In genomic region chr16:69566437-69567030, GRCh38 we compare ENCODE assay signal across 1 cellular context.
TF ChIP-seq lines count a peak whose summit lies in the region.

No MANE protein-coding gene starts in this region.

TF ChIP-seq in K562, 482 proteins besides CTCF, POLR2A, EP300 and RAD21 (continued from another document and continues in another):
- TF ChIP-seq, protein P1, sequence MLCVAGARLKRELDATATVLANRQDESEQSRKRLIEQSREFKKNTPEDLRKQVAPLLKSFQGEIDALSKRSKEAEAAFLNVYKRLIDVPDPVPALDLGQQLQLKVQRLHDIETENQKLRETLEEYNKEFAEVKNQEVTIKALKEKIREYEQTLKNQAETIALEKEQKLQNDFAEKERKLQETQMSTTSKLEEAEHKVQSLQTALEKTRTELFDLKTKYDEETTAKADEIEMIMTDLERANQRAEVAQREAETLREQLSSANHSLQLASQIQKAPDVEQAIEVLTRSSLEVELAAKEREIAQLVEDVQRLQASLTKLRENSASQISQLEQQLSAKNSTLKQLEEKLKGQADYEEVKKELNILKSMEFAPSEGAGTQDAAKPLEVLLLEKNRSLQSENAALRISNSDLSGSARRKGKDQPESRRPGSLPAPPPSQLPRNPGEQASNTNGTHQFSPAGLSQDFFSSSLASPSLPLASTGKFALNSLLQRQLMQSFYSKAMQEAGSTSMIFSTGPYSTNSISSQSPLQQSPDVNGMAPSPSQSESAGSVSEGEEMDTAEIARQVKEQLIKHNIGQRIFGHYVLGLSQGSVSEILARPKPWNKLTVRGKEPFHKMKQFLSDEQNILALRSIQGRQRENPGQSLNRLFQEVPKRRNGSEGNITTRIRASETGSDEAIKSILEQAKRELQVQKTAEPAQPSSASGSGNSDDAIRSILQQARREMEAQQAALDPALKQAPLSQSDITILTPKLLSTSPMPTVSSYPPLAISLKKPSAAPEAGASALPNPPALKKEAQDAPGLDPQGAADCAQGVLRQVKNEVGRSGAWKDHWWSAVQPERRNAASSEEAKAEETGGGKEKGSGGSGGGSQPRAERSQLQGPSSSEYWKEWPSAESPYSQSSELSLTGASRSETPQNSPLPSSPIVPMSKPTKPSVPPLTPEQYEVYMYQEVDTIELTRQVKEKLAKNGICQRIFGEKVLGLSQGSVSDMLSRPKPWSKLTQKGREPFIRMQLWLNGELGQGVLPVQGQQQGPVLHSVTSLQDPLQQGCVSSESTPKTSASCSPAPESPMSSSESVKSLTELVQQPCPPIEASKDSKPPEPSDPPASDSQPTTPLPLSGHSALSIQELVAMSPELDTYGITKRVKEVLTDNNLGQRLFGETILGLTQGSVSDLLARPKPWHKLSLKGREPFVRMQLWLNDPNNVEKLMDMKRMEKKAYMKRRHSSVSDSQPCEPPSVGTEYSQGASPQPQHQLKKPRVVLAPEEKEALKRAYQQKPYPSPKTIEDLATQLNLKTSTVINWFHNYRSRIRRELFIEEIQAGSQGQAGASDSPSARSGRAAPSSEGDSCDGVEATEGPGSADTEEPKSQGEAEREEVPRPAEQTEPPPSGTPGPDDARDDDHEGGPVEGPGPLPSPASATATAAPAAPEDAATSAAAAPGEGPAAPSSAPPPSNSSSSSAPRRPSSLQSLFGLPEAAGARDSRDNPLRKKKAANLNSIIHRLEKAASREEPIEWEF (CRISPR knock-in tag; IDR thresholded peaks at IDR 0.05), result no peak
- TF ChIP-seq ZNF165 (CRISPR knock-in tag; IDR thresholded peaks at IDR 0.05; ENCODE audit: borderline replicate concordance), result no peak
- TF ChIP-seq, protein P2, sequence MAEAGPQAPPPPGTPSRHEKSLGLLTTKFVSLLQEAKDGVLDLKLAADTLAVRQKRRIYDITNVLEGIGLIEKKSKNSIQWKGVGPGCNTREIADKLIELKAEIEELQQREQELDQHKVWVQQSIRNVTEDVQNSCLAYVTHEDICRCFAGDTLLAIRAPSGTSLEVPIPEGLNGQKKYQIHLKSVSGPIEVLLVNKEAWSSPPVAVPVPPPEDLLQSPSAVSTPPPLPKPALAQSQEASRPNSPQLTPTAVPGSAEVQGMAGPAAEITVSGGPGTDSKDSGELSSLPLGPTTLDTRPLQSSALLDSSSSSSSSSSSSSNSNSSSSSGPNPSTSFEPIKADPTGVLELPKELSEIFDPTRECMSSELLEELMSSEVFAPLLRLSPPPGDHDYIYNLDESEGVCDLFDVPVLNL (CRISPR knock-in tag; IDR thresholded peaks at IDR 0.05; ENCODE audit: low read depth), result no peak
- no peak for TF ChIP-seq CLOCK (CRISPR knock-in tag; IDR thresholded peaks at IDR 0.05; ENCODE audit: borderline replicate concordance)
- TF ChIP-seq SMARCE1 (IDR thresholded peaks at IDR 0.05), result no peak
- TF ChIP-seq ZNF764 (CRISPR knock-in tag; IDR thresholded peaks at IDR 0.05; ENCODE audit: low read depth), result no peak
- TF ChIP-seq TFAM (CRISPR knock-in tag; conservative IDR thresholded peaks at IDR 0.05), result no peak
- no peak for TF ChIP-seq MED1 (CRISPR knock-in tag; IDR thresholded peaks at IDR 0.05; ENCODE audit: borderline replicate concordance)
- no peak for TF ChIP-seq HNRNPH1 (optimal IDR thresholded peaks at IDR 0.05; ENCODE audit: low read depth, low read length)
- TF ChIP-seq, protein P3, sequence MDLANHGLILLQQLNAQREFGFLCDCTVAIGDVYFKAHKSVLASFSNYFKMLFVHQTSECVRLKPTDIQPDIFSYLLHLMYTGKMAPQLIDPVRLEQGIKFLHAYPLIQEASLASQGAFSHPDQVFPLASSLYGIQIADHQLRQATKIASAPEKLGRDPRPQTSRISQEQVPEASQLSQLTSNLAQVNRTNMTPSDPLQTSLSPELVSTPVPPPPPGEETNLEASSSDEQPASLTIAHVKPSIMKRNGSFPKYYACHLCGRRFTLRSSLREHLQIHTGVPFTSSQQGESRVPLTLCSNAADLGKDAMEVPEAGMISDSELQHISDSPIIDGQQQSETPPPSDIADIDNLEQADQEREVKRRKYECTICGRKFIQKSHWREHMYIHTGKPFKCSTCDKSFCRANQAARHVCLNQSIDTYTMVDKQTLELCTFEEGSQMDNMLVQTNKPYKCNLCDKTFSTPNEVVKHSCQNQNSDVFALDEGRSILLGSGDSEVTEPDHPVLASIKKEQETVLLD (IDR thresholded peaks at IDR 0.05), result no peak
- TF ChIP-seq RBBP5 (IDR thresholded peaks at IDR 0.05; ENCODE audit: borderline replicate concordance, insufficient read depth, low read length, poor library complexity, severe bottlenecking), result peak; percentile 84
- no peak for TF ChIP-seq ZBTB17 (CRISPR knock-in tag; IDR thresholded peaks at IDR 0.05)
- peak; percentile 38; the same call in 1 of the 2 replicates for TF ChIP-seq PHF8 (IDR thresholded peaks at IDR 0.05; ENCODE audit: borderline replicate concordance, low read length)
- TF ChIP-seq FOXA1 (IDR thresholded peaks at IDR 0.05; ENCODE audit: borderline replicate concordance), result no peak
- no peak for TF ChIP-seq ZC3H4 (CRISPR knock-in tag; IDR thresholded peaks at IDR 0.05; ENCODE audit: borderline replicate concordance)
- no peak for TF ChIP-seq CEBPB (tag; IDR thresholded peaks at IDR 0.05)
- no peak for TF ChIP-seq MYBL2 (IDR thresholded peaks at IDR 0.05; ENCODE audit: low read depth)
- no peak for TF ChIP-seq MYBL2 (CRISPR knock-in tag; IDR thresholded peaks at IDR 0.05; ENCODE audit: borderline replicate concordance)
- no peak for TF ChIP-seq STAT6 (CRISPR knock-in tag; IDR thresholded peaks at IDR 0.05)
- no peak for TF ChIP-seq FOXM1 (IDR thresholded peaks at IDR 0.05; ENCODE audit: low read depth)
- no peak for TF ChIP-seq FOXM1 (CRISPR knock-in tag; IDR thresholded peaks at IDR 0.05; ENCODE audit: low read depth)
- TF ChIP-seq ZBED1 (IDR thresholded peaks at IDR 0.05), result no peak
- no peak for TF ChIP-seq NFE2L1 (tag; IDR thresholded peaks at IDR 0.05; ENCODE audit: borderline replicate concordance, low read depth)
- TF ChIP-seq STAT5A (IDR thresholded peaks at IDR 0.05; ENCODE audit: borderline replicate concordance, low read length), result no peak
- no peak for TF ChIP-seq HCFC1 (IDR thresholded peaks at IDR 0.05; ENCODE audit: low read depth, low read length)
- no peak for TF ChIP-seq ZNF507 (tag; conservative IDR thresholded peaks at IDR 0.05)
- TF ChIP-seq C11orf30 (IDR thresholded peaks at IDR 0.05; ENCODE audit: low read depth), result no peak
- TF ChIP-seq ATF1 (CRISPR knock-in tag; IDR thresholded peaks at IDR 0.05), result no peak
- no peak for TF ChIP-seq ATF1 (tag; IDR thresholded peaks at IDR 0.05)
- TF ChIP-seq ZBTB7A (IDR thresholded peaks at IDR 0.05; ENCODE audit: borderline replicate concordance, control insufficient read depth, low read depth, low read length), result peak; percentile 96
- no peak for TF ChIP-seq DPF2 (IDR thresholded peaks at IDR 0.05)
- no peak for TF ChIP-seq HOMEZ (CRISPR knock-in tag; IDR thresholded peaks at IDR 0.05)
- no peak for TF ChIP-seq KAT2B (IDR thresholded peaks at IDR 0.05; ENCODE audit: low read depth, low read length)
- peak in 1 of 2 experiments; percentile 54 for TF ChIP-seq MAZ (CRISPR knock-in tag; conservative IDR thresholded peaks at IDR 0.05 in 1 of 2, IDR thresholded peaks at IDR 0.05 in 1 of 2)
- TF ChIP-seq, protein P4, sequence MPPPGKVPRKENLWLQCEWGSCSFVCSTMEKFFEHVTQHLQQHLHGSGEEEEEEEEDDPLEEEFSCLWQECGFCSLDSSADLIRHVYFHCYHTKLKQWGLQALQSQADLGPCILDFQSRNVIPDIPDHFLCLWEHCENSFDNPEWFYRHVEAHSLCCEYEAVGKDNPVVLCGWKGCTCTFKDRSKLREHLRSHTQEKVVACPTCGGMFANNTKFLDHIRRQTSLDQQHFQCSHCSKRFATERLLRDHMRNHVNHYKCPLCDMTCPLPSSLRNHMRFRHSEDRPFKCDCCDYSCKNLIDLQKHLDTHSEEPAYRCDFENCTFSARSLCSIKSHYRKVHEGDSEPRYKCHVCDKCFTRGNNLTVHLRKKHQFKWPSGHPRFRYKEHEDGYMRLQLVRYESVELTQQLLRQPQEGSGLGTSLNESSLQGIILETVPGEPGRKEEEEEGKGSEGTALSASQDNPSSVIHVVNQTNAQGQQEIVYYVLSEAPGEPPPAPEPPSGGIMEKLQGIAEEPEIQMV (tag; conservative IDR thresholded peaks at IDR 0.05; ENCODE audit: low read depth), result no peak
